Comparison of ENCODE assay signal across 17 cellular contexts in genomic region chr4:67531349-67531748, GRCh38. TPM values are rescaled to one million over a fixed set of nuclear protein-coding genes. Genes with fewer than 3 reads are reported as not detected.
"Had no signal": no experiment of that assay in that cellular context is flagged by ENCODE, and none has a peak within 500 bp of the region (broad histone marks: within the 10 kb centered on the region; RNA-seq: fewer than 3 reads in every experiment).

No MANE protein-coding gene starts in this region.

- H3K4me1 ChIP-seq: neural progenitor cell, parathyroid adenoma had no signal

- H2AFZ ChIP-seq: hepatocyte, neural progenitor cell, parathyroid adenoma had no signal

- ATAC-seq: activated CD4-positive, alpha-beta T cell treated with anti-CD3 and anti-CD28 coated beads for 36 hours; activated T-cell treated with anti-CD3 and anti-CD28 coated beads, Interleukin-2, amount 50 U/mL, for 4 hours; left lobe of liver; stimulated activated effector memory CD8-positive, alpha-beta T cell treated with anti-CD3 and anti-CD28 coated beads, Interleukin-12 subunit alpha, Interleukin-12 subunit beta, amount 100 ng/mL, for 72 hours had no signal

- DNase-seq: activated CD4-positive, alpha-beta memory T cell treated with anti-CD3 and anti-CD28 coated beads for 36 hours; activated CD4-positive, alpha-beta T cell treated with anti-CD3 and anti-CD28 coated beads for 36 hours; activated effector memory CD4-positive, alpha-beta T cell treated with Interleukin-2 at 50 U/mL for 16 hours; activated T-cell treated with anti-CD3 and anti-CD28 coated beads, Interleukin-2, amount 50 U/mL, for 4 hours; adrenal gland; midbrain; stimulated activated CD4-positive, alpha-beta T cell treated with anti-CD3 and anti-CD28 coated beads, Interleukin-12 subunit alpha, Interleukin-12 subunit beta, amount 100 ng/mL, for 4 hours; T1000 had no signal

- H3K9me3 ChIP-seq: adrenal gland had no signal

- FAIRE-seq: keratinocyte had no signal

- H3K4me3 ChIP-seq: adrenal gland, hepatocyte, neural progenitor cell had no signal

- H3K27me3 ChIP-seq: adrenal gland, hepatocyte, neural progenitor cell had no signal

- H3K9ac ChIP-seq: neural progenitor cell, parathyroid adenoma had no signal

- H3K4me2 ChIP-seq: hepatocyte, neural progenitor cell had no signal

- H3K27ac ChIP-seq: hepatocyte, neural progenitor cell, parathyroid adenoma had no signal

RNA-seq across cellular contexts. Expression of gene STAP1, which starts 27.2 kb away (rescaled TPM):
- total RNA-seq: adrenal gland, glomerular endothelial cell, hepatocyte, left lobe of liver, lung microvascular endothelial cell, renal cortical epithelial cell had no signal
- polyA plus RNA-seq: hepatocyte, keratinocyte had no signal
